Comparison of ENCODE assay signal across 23 cellular contexts in genomic region chr12:125216720-125217119, GRCh38. TPM values are rescaled to one million over a fixed set of nuclear protein-coding genes. Genes with fewer than 3 reads are reported as not detected.
A peak's percentile ranks its signal among the peaks of the same experiment; 100 is the strongest.
DNase-seq lines count a peak whose midpoint lies in the region; ATAC-seq and TF ChIP-seq lines count a peak whose summit lies in the region.
"Had no signal": no experiment of that assay in that cellular context is flagged by ENCODE, and none has a peak within 500 bp of the region (broad histone marks: within the 10 kb centered on the region; RNA-seq: fewer than 3 reads in every experiment).

No MANE protein-coding gene starts in this region.

- CTCF ChIA-PET in CD4-positive, alpha-beta memory T cell (lab: Charles Lee; ENCODE audit: partially characterized antibody): no interaction called here

- H3K27me3 ChIP-seq in CD4-positive, alpha-beta memory T cell (ENCODE audit: insufficient read depth, low read length): no peaks in the 10 kb centered on the region

- H3K36me3 ChIP-seq in SK-N-MC (ENCODE audit: insufficient read depth, low read length): peaks cover 68% of the 10 kb centered on the region
- no peaks in the 10 kb centered on the region for H3K36me3 ChIP-seq in CD4-positive, alpha-beta memory T cell (ENCODE audit: insufficient read depth, low read length)
- H3K36me3 ChIP-seq: BE2C; BLaER1 treated with 17β-estradiol and CSF1 and Interleukin-3, amounts not matched to agents 10 nM and 100 nM had no signal

- DNase-seq in SK-N-MC (ENCODE audit: low read depth, low spot score) (no peak), neural crest cell (ENCODE audit: low read depth, low spot score) (no peak), NCI-H2196 treated with DMSO at 0.1 percent for 48 hours (lab: John Stamatoyannopoulos, UW; ENCODE audit: unreplicated experiment) (no peak), nephron progenitor cell (no peak)
- no peak for DNase-seq in CD4-positive, alpha-beta memory T cell
- DNase-seq: 8988T; ACHN; AML-193; BE2C; Calu3; CD4-positive, alpha-beta T cell; COR-L47; DMS53; DMS79 treated with DMSO at 0.1 percent for 48 hours; GF-D8; H9 had no signal

- ATAC-seq in HG03354 (IDR thresholded peaks at IDR 0.05; ENCODE audit: poor library complexity, severe bottlenecking, unreplicated experiment): no peak
- ATAC-seq: A549, GM23338, HCT116 had no signal

- no peak overlapping the region for H3K4me3 Mint-ChIP-seq in neural crest cell
- no peak overlapping the region for H3K4me3 Mint-ChIP-seq in CD4-positive, alpha-beta memory T cell
- no peak overlapping the region for H3K4me3 Mint-ChIP-seq in nephron progenitor cell
- H3K4me3 Mint-ChIP-seq: CD4-positive, alpha-beta T cell; GM23338; H9 had no signal

- H3K36me3 Mint-ChIP-seq in neural crest cell (ENCODE audit: low read depth): no peaks in the 10 kb centered on the region
- no peaks in the 10 kb centered on the region for H3K36me3 Mint-ChIP-seq in CD4-positive, alpha-beta memory T cell
- H3K36me3 Mint-ChIP-seq in nephron progenitor cell (ENCODE audit: low read depth): no peaks in the 10 kb centered on the region

- H3K27ac ChIP-seq in SK-N-MC: 0 out of 2 replicates have a peak overlapping the region, but pooled peaks have one; percentile 28
- H3K27ac ChIP-seq in cingulate gyrus (ENCODE audit: low read depth, low read length): peak overlapping the region; percentile 49
- H3K27ac ChIP-seq in CD4-positive, alpha-beta memory T cell (ENCODE audit: low read depth, low read length): no peak overlapping the region
- H3K27ac ChIP-seq: A549; BLaER1 treated with 17β-estradiol and CSF1 and Interleukin-3, amounts not matched to agents 10 nM and 100 nM had no signal

- peaks cover 3% of the 10 kb centered on the region for H3K9me3 Mint-ChIP-seq in neural crest cell
- H3K9me3 Mint-ChIP-seq in CD4-positive, alpha-beta memory T cell: peaks cover 0 to 5% (median 0%) of the 10 kb centered on the region in 8 donors
- peaks cover 5% of the 10 kb centered on the region for H3K9me3 Mint-ChIP-seq in nephron progenitor cell
- H3K9me3 Mint-ChIP-seq: CD4-positive, alpha-beta T cell; GM23338 had no signal

- TF ChIP-seq CTCF in neural crest cell (conservative IDR thresholded peaks at IDR 0.05): no peak
- no peak for TF ChIP-seq CTCF in nephron progenitor cell (IDR thresholded peaks at IDR 0.05)

- POLR2A ChIA-PET in CD4-positive, alpha-beta memory T cell (lab: Charles Lee; ENCODE audit: partially characterized antibody): no interaction called here

- no peaks in the 10 kb centered on the region for H3K27me3 Mint-ChIP-seq in neural crest cell (ENCODE audit: low read depth)
- H3K27me3 Mint-ChIP-seq in CD4-positive, alpha-beta memory T cell: peaks cover 13% of the 10 kb centered on the region in 2 donors
- peaks cover 9% of the 10 kb centered on the region for H3K27me3 Mint-ChIP-seq in nephron progenitor cell (ENCODE audit: low read depth, poor library complexity)

- no peaks in the 10 kb centered on the region for H3K4me1 Mint-ChIP-seq in neural crest cell
- no peaks in the 10 kb centered on the region for H3K4me1 Mint-ChIP-seq in CD4-positive, alpha-beta memory T cell
- H3K4me1 Mint-ChIP-seq in nephron progenitor cell: no peaks in the 10 kb centered on the region

- no peak overlapping the region for H3K9ac ChIP-seq in SK-N-MC (ENCODE audit: insufficient read length)
- H3K9ac ChIP-seq: BLaER1 treated with 17β-estradiol and CSF1 and Interleukin-3, amounts not matched to agents 10 nM and 100 nM had no signal

- intact Hi-C loops in CD4-positive, alpha-beta memory T cell (cut with micrococcal nuclease): no loop called here

- H3K4me1 ChIP-seq in CD4-positive, alpha-beta memory T cell (ENCODE audit: insufficient read depth, low read length): no peaks in the 10 kb centered on the region
- H3K4me1 ChIP-seq: A549, BE2C had no signal

- H3K4me3 ChIP-seq in SK-N-MC: no peak overlapping the region
- H3K4me3 ChIP-seq in CD4-positive, alpha-beta memory T cell (ENCODE audit: low read length in 2 of 2): no peak overlapping the region
- H3K4me3 ChIP-seq: A549; BLaER1 treated with 17β-estradiol and CSF1 and Interleukin-3, amounts not matched to agents 10 nM and 100 nM; GM23338 had no signal

- H3K27ac Mint-ChIP-seq in neural crest cell (ENCODE audit: unreplicated experiment) (peak overlapping the region; percentile 5), nephron progenitor cell (no peak overlapping the region)
- H3K27ac Mint-ChIP-seq in CD4-positive, alpha-beta memory T cell: no peak overlapping the region
- H3K27ac Mint-ChIP-seq: CD14-positive monocyte; CD4-positive, alpha-beta T cell; GM23338; H9 had no signal

- H3K9me3 ChIP-seq in SK-N-MC (ENCODE audit: low read depth, low read length): no peaks in the 10 kb centered on the region
- no peaks in the 10 kb centered on the region for H3K9me3 ChIP-seq in CD4-positive, alpha-beta memory T cell (ENCODE audit: control insufficient read depth in 1 of 2, low read length in 2 of 2)
- H3K9me3 ChIP-seq: A549, BE2C had no signal

RNA-seq across cellular contexts. Expression of gene TMEM132B, which starts 30.5 kb away (rescaled TPM):
- total RNA-seq in neural crest cell: 9.6 and 13.1 TPM in 2 replicates
- total RNA-seq in CD4-positive, alpha-beta memory T cell: not detected
- polyA plus RNA-seq in CD4-positive, alpha-beta memory T cell: not detected
- total RNA-seq: CD4-positive, alpha-beta T cell had no signal
- polyA plus RNA-seq: CD14-positive monocyte had no signal

Comparison
In these comparisons a context has a peak if more than half of its experiments do, and no peak if none do; other contexts are left out.
1. RNA of gene TMEM132B, which starts 30.5 kb away (total RNA-seq): 9.6 to 13.1 TPM in neural crest cell; not detected in CD4-positive, alpha-beta memory T cell; every median in the first group is over 10 times any median in the second.